In genomic region chr17:45786349-45786748, GRCh38 we compare ENCODE assay signal across 25 cellular contexts. TPM values are rescaled to one million over a fixed set of nuclear protein-coding genes. Genes with fewer than 3 reads are reported as not detected.
A peak's percentile ranks its signal among the peaks of the same experiment; 100 is the strongest.
DNase-seq lines count a peak whose midpoint lies in the region; ATAC-seq, FAIRE-seq and TF ChIP-seq lines count a peak whose summit lies in the region.
"Had no signal": no experiment of that assay in that cellular context is flagged by ENCODE, and none has a peak within 500 bp of the region (broad histone marks: within the 10 kb centered on the region; RNA-seq: fewer than 3 reads in every experiment).

No MANE protein-coding gene starts in this region.

- CTCF ChIA-PET in CD8-positive, alpha-beta T cell (lab: Charles Lee): no interaction called here

- H3F3A ChIP-seq in neural progenitor cell (ENCODE audit: low read depth): peaks cover 17% of the 10 kb centered on the region

- H3K27ac ChIP-seq in CD8-positive, alpha-beta T cell (ENCODE audit: low read depth, low read length): no peak overlapping the region
- no peak overlapping the region for H3K27ac ChIP-seq in neural progenitor cell
- no peak overlapping the region for H3K27ac ChIP-seq in pancreas
- H3K27ac ChIP-seq: BLaER1 had no signal

- POLR2A ChIA-PET in CD8-positive, alpha-beta T cell (lab: Charles Lee): no interaction called here

- peaks cover 3% of the 10 kb centered on the region for H3K4me1 Mint-ChIP-seq in CD8-positive, alpha-beta T cell (ENCODE audit: low read depth)
- H3K4me1 Mint-ChIP-seq in T-helper 17 cell (peaks cover 5% of the 10 kb centered on the region), naive B cell (peaks cover 0 to 8% (median 7%) of the 10 kb centered on the region in 3 donors), neural progenitor cell (peaks cover 15% of the 10 kb centered on the region)

- no peak overlapping the region for H2AFZ ChIP-seq in neural progenitor cell (replicated peaks)

- peaks cover 10% of the 10 kb centered on the region for H3K4me1 ChIP-seq in CD8-positive, alpha-beta T cell (ENCODE audit: insufficient read depth, low read length)
- H3K4me1 ChIP-seq in neural progenitor cell (peaks cover 4% of the 10 kb centered on the region), pancreas (peaks cover 0 to 25% (median 20%) of the 10 kb centered on the region in 3 donors)

- intact Hi-C loops in CD8-positive, alpha-beta T cell (cut with DNase I, micrococcal nuclease): no loop called here
- intact Hi-C loops in pancreas (cut with DNase I): no loop called here

- H3K27me3 Mint-ChIP-seq in CD8-positive, alpha-beta T cell (ENCODE audit: low read depth): peaks cover 55% of the 10 kb centered on the region
- peaks cover 74% of the 10 kb centered on the region for H3K27me3 Mint-ChIP-seq in T-helper 17 cell
- peaks cover 48 to 87% (median 74%) of the 10 kb centered on the region in 3 donors for H3K27me3 Mint-ChIP-seq in naive B cell
- H3K27me3 Mint-ChIP-seq in neural progenitor cell (ENCODE audit: insufficient read depth, low read depth): peaks cover 26% of the 10 kb centered on the region

- peaks cover 32% of the 10 kb centered on the region for H3K27me3 ChIP-seq in CD8-positive, alpha-beta T cell (ENCODE audit: insufficient read depth, low read length)
- H3K27me3 ChIP-seq in neural progenitor cell (peaks cover 100% of the 10 kb centered on the region), pancreas (peaks cover 0 to 7% (median 0%) of the 10 kb centered on the region in 4 donors)

- no peaks in the 10 kb centered on the region for H3K9me3 Mint-ChIP-seq in CD8-positive, alpha-beta T cell
- H3K9me3 Mint-ChIP-seq in naive B cell (peaks cover 0 to under 1% (median 0%) of the 10 kb centered on the region in 7 donors), neural progenitor cell (no peaks in the 10 kb centered on the region)

- H3K9ac ChIP-seq in neural progenitor cell: no peak overlapping the region
- H3K9ac ChIP-seq: BLaER1 had no signal

- no peaks in the 10 kb centered on the region for H3K36me3 ChIP-seq in CD8-positive, alpha-beta T cell (ENCODE audit: insufficient read depth, low read length)
- H3K36me3 ChIP-seq in neural progenitor cell (no peaks in the 10 kb centered on the region), pancreas (no peaks in the 10 kb centered on the region)
- H3K36me3 ChIP-seq: BLaER1 had no signal

- no peak overlapping the region for H3K4me2 ChIP-seq in neural progenitor cell
- H3K4me2 ChIP-seq: BLaER1 had no signal

- H3K4me3 Mint-ChIP-seq in CD8-positive, alpha-beta T cell: peak overlapping the region; percentile 67
- H3K4me3 Mint-ChIP-seq in T-helper 17 cell (peak overlapping the region; percentile 53), naive B cell (peak overlapping the region in 5 of 8 donors; percentile 34 to 78 (median 73)), neural progenitor cell (peak overlapping the region; percentile 89)

- DNase-seq in CD8-positive, alpha-beta T cell: no peak
- DNase-seq in T-helper 17 cell (no peak), naive B cell (no peak), neural progenitor cell (ENCODE audit: low spot score) (no peak), pancreas (no peak), A172 (ENCODE audit: low spot score) (no peak)
- DNase-seq in activated CD8-positive, alpha-beta memory T cell treated with anti-CD3 and anti-CD28 coated beads for 24 hours: no peak
- DNase-seq: ACHN, EL, GF-D8, IMR-90, NCI-H1105 treated with DMSO at 0.1 percent for 48 hours, NCI-H1694, NCI-H2081 treated with DMSO at 0.1 percent for 48 hours, NCI-H446, NCI-H526, OCI-M1 had no signal

- H3K27ac Mint-ChIP-seq in CD8-positive, alpha-beta T cell: no peak overlapping the region
- H3K27ac Mint-ChIP-seq in T-helper 17 cell (no peak overlapping the region), naive B cell (no peak overlapping the region), neural progenitor cell (no peak overlapping the region)

- H3K79me2 ChIP-seq in neural progenitor cell (ENCODE audit: low read depth): no peaks in the 10 kb centered on the region

- no peak for ATAC-seq in CD8-positive, alpha-beta T cell
- no peak for ATAC-seq in T-helper 17 cell
- no peak for ATAC-seq in naive B cell (ENCODE audit: low read depth in 2 of 2)
- ATAC-seq in pancreas: no peak
- ATAC-seq: HCT116 had no signal

- no peak for TF ChIP-seq CTCF in CD8-positive, alpha-beta T cell (IDR thresholded peaks at IDR 0.05)
- TF ChIP-seq CTCF in neural progenitor cell (IDR thresholded peaks at IDR 0.05): no peak
- no peak for TF ChIP-seq CTCF in pancreas (IDR thresholded peaks at IDR 0.05)

- WGBS in pancreas, 2 donors: 75 to 79% methylated on average over 3 of the region's 3 CpGs

- H4K20me1 ChIP-seq in neural progenitor cell (ENCODE audit: low read depth): peaks cover 12% of the 10 kb centered on the region

- H3K4me3 ChIP-seq in CD8-positive, alpha-beta T cell (ENCODE audit: low read depth, low read length): no peak overlapping the region
- H3K4me3 ChIP-seq in neural progenitor cell: no peak overlapping the region
- no peak overlapping the region for H3K4me3 ChIP-seq in pancreas
- H3K4me3 ChIP-seq: BLaER1 had no signal

- no peaks in the 10 kb centered on the region for H3K9me3 ChIP-seq in CD8-positive, alpha-beta T cell (ENCODE audit: low read length)
- H3K9me3 ChIP-seq in T-helper 17 cell (ENCODE audit: control insufficient read depth, low read length, poor library complexity, severe bottlenecking) (no peaks in the 10 kb centered on the region), neural progenitor cell (ENCODE audit: low read depth) (no peaks in the 10 kb centered on the region), pancreas (no peaks in the 10 kb centered on the region)
- H3K9me3 ChIP-seq: BLaER1 had no signal

- no peaks in the 10 kb centered on the region for H3K36me3 Mint-ChIP-seq in CD8-positive, alpha-beta T cell
- H3K36me3 Mint-ChIP-seq in T-helper 17 cell (ENCODE audit: low read depth) (peaks cover 3% of the 10 kb centered on the region), naive B cell (no peaks in the 10 kb centered on the region), neural progenitor cell (no peaks in the 10 kb centered on the region)

- no peak for FAIRE-seq in pancreas (lab: Jason Lieb, UNC)
- FAIRE-seq: D721Med, GM19239, HTR-8/SVneo, RCC 7860 had no signal

RNA-seq across cellular contexts. Expression of gene CRHR1, which starts 2.2 kb away (rescaled TPM):
- total RNA-seq in CD8-positive, alpha-beta T cell: not detected
- total RNA-seq in T-helper 17 cell: not detected
- not detected for polyA plus RNA-seq in naive B cell (ENCODE audit: low read depth in 6 of 6)
- total RNA-seq in neural progenitor cell (ENCODE audit: low replicate concordance): 2.9 and 3.4 TPM in 2 replicates
- under 1 TPM in 2 of 6 donors, not detected in 4; 0.13 to 0.31 TPM for total RNA-seq in pancreas
- not detected for polyA plus RNA-seq in pancreas
- total RNA-seq in A172 (2014; rRNA removed; shearing (Covaris generic)): 0.05 and 0.10 TPM in 2 replicates
- total RNA-seq: IMR-90 had no signal
- polyA plus RNA-seq: IMR-90 had no signal

RNA-seq across cellular contexts. Expression of gene SPPL2C, which starts 58.3 kb away (rescaled TPM):
- not detected for total RNA-seq in CD8-positive, alpha-beta T cell
- total RNA-seq in T-helper 17 cell: not detected
- polyA plus RNA-seq in naive B cell (ENCODE audit: low read depth in 6 of 6): not detected
- total RNA-seq in neural progenitor cell (ENCODE audit: low replicate concordance): not detected in 2 replicates
- not detected for total RNA-seq in pancreas
- polyA plus RNA-seq in pancreas: not detected
- total RNA-seq in A172 (2014; rRNA removed; shearing (Covaris generic)): not detected in 2 replicates
- total RNA-seq: H1, IMR-90, SK-MEL-5 had no signal
- polyA plus RNA-seq: H1, IMR-90 had no signal
